In the genomic region with DNA sequence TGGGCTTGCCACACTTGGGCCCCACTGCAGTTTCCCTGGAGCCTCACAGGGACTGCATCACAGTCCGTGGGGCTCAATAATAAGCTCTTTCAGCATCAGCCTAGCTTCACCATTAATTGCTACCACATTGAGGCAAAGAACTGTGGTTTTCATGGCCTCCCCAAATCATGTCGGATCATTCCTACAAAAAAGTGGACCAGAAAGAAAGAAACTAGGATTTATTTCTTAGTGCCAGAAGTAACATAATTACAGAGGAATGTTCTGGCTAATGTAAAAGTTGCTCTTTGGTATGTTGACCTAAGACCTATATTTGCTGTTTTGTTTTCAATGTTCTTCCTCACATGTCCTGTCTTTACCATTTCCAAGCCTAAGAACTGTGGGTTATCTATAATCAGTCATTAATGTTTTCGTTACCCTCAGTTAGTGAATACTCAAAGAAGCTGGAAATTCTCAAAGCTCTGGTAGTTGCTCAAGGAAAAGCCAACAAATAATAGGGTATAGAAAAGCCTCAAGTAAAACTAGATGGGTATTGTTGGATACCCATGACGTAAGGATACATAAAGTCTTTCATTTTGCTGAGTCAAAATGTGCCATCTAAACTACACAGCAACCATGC, we compare ENCODE assay signal across 19 cellular contexts.
A peak's percentile ranks its signal among the peaks of the same experiment; 100 is the strongest.
DNase-seq lines count a peak whose midpoint lies in the region; TF ChIP-seq lines count a peak whose summit lies in the region.
"Had no signal": no experiment of that assay in that cellular context is flagged by ENCODE, and none has a peak within 500 bp of the region (broad histone marks: within the 10 kb centered on the region; RNA-seq: fewer than 3 reads in every experiment).

No MANE protein-coding gene starts in this region.

- no peaks in the 10 kb centered on the region for H3K36me3 Mint-ChIP-seq in HFFc6 (ENCODE audit: low read depth)
- H3K36me3 Mint-ChIP-seq in nephron progenitor cell (ENCODE audit: low read depth) = no peaks in the 10 kb centered on the region
- H3K36me3 Mint-ChIP-seq: CD14-positive monocyte had no signal

- H3K4me1 Mint-ChIP-seq in HFFc6 (ENCODE audit: low read depth) (peaks cover 48% of the 10 kb centered on the region), nephron progenitor cell (peaks cover 11% of the 10 kb centered on the region)
- H3K4me1 Mint-ChIP-seq: activated naive CD8-positive, alpha-beta T cell treated with anti-CD3 and anti-CD28 coated beads for 36 hours; activated T-helper 17 cell treated with anti-CD3 and anti-CD28 coated beads, Interleukin-2, amount 50 U/mL, for 72 hours; CD14-positive monocyte had no signal

- H3K36me3 ChIP-seq in esophagus muscularis mucosa (no peaks in the 10 kb centered on the region), right atrium auricular region (no peaks in the 10 kb centered on the region)
- H3K36me3 ChIP-seq in effector memory CD4-positive, alpha-beta T cell (ENCODE audit: control insufficient read depth, insufficient read depth, low read length) = no peaks in the 10 kb centered on the region
- H3K36me3 ChIP-seq: brain microvascular endothelial cell had no signal

- WGBS in esophagus muscularis mucosa = 88% methylated on average over 4 of the region's 4 CpGs

- no peaks in the 10 kb centered on the region for H3K9me3 ChIP-seq in esophagus muscularis mucosa
- H3K9me3 ChIP-seq in right atrium auricular region = no peaks in the 10 kb centered on the region
- no peaks in the 10 kb centered on the region for H3K9me3 ChIP-seq in effector memory CD4-positive, alpha-beta T cell (ENCODE audit: control insufficient read depth, low read length)
- H3K9me3 ChIP-seq: A549 had no signal

- TF ChIP-seq POLR2A in esophagus muscularis mucosa (IDR thresholded peaks at IDR 0.05; ENCODE audit: low read depth) = no peak

- TF ChIP-seq CTCF in AG09319 (IDR thresholded peaks at IDR 0.05; ENCODE audit: low read depth, low read length) (no peak), HFFc6 (IDR thresholded peaks at IDR 0.05) (no peak), esophagus muscularis mucosa (IDR thresholded peaks at IDR 0.05) (no peak), nephron progenitor cell (IDR thresholded peaks at IDR 0.05) (no peak), right atrium auricular region (IDR thresholded peaks at IDR 0.05) (no peak)

- no peak for TF ChIP-seq EP300 in esophagus muscularis mucosa (IDR thresholded peaks at IDR 0.05)

- H3K27ac Mint-ChIP-seq in HFFc6 (peak overlapping the region; percentile 66; the same call in 1 of the 2 replicates), nephron progenitor cell (peak overlapping the region; percentile 76)
- H3K27ac Mint-ChIP-seq: activated naive CD8-positive, alpha-beta T cell treated with anti-CD3 and anti-CD28 coated beads for 36 hours; activated T-helper 17 cell treated with anti-CD3 and anti-CD28 coated beads, Interleukin-2, amount 50 U/mL, for 72 hours; CD14-positive monocyte had no signal

- peak overlapping the region; percentile 37 to 85 (median 54) for H3K27ac ChIP-seq in esophagus muscularis mucosa (replicated peaks in 1 of 4)
- H3K27ac ChIP-seq in right atrium auricular region = no peak overlapping the region
- no peak overlapping the region for H3K27ac ChIP-seq in effector memory CD4-positive, alpha-beta T cell (ENCODE audit: insufficient read depth, low read length, poor library complexity, severe bottlenecking)
- H3K27ac ChIP-seq: A549, brain microvascular endothelial cell had no signal

- H3K4me1 ChIP-seq in esophagus muscularis mucosa = peaks cover 23 to 48% (median 38%) of the 10 kb centered on the region in 4 donors
- H3K4me1 ChIP-seq in right atrium auricular region = peaks cover 0 to 24% of the 10 kb centered on the region in 2 donors
- H3K4me1 ChIP-seq in effector memory CD4-positive, alpha-beta T cell (ENCODE audit: control insufficient read depth, insufficient read depth, low read length, poor library complexity, severe bottlenecking) = no peaks in the 10 kb centered on the region
- H3K4me1 ChIP-seq: A549 had no signal

- H3K27me3 Mint-ChIP-seq in HFFc6 (ENCODE audit: insufficient read depth) (no peaks in the 10 kb centered on the region), nephron progenitor cell (ENCODE audit: low read depth, poor library complexity) (peaks cover 18% of the 10 kb centered on the region)
- H3K27me3 Mint-ChIP-seq: activated naive CD8-positive, alpha-beta T cell treated with anti-CD3 and anti-CD28 coated beads for 36 hours; activated T-helper 17 cell treated with anti-CD3 and anti-CD28 coated beads, Interleukin-2, amount 50 U/mL, for 72 hours had no signal

- 0 out of 2 replicates have a peak overlapping the region, but pooled peaks have one; percentile 1 for H3K4me3 Mint-ChIP-seq in HFFc6
- H3K4me3 Mint-ChIP-seq in nephron progenitor cell = no peak overlapping the region
- H3K4me3 Mint-ChIP-seq: activated naive CD8-positive, alpha-beta T cell treated with anti-CD3 and anti-CD28 coated beads for 36 hours; activated T-helper 17 cell treated with anti-CD3 and anti-CD28 coated beads, Interleukin-2, amount 50 U/mL, for 72 hours; CD14-positive monocyte had no signal

- no peaks in the 10 kb centered on the region for H3K9me3 Mint-ChIP-seq in HFFc6
- H3K9me3 Mint-ChIP-seq in nephron progenitor cell = peaks cover under 1% of the 10 kb centered on the region

- intact Hi-C loops in esophagus muscularis mucosa (cut with DNase I) = no loop called here

- peak; percentile 57 for DNase-seq in AG09319 (ENCODE audit: extremely low read depth, low read depth)
- DNase-seq in HFFc6 = peak; percentile 38
- no peak for DNase-seq in esophagus muscularis mucosa (ENCODE audit: extremely low spot score)
- no peak for DNase-seq in nephron progenitor cell
- DNase-seq in NCI-H1048 (lab: John Stamatoyannopoulos, UW) = no peak
- no peak for DNase-seq in ureter (ENCODE audit: low spot score)
- no peak for DNase-seq in right atrium auricular region (ENCODE audit: low spot score)
- no peak for DNase-seq in effector memory CD4-positive, alpha-beta T cell
- DNase-seq: activated CD4-positive, alpha-beta T cell treated with anti-CD3 and anti-CD28 coated beads for 48 hours; activated naive CD8-positive, alpha-beta T cell treated with anti-CD3 and anti-CD28 coated beads for 36 hours; brain microvascular endothelial cell; head of caudate nucleus; NCI-H1930; NCI-H2227 treated with DMSO at 0.1 percent for 48 hours; Right ventricle myocardium superior; substantia nigra had no signal

- no peaks in the 10 kb centered on the region for H3K27me3 ChIP-seq in esophagus muscularis mucosa
- H3K27me3 ChIP-seq in right atrium auricular region = no peaks in the 10 kb centered on the region
- no peaks in the 10 kb centered on the region for H3K27me3 ChIP-seq in effector memory CD4-positive, alpha-beta T cell (replicated peaks; ENCODE audit: control insufficient read depth, insufficient read depth, low read length, poor library complexity, severe bottlenecking)
- H3K27me3 ChIP-seq: brain microvascular endothelial cell had no signal

- H3K4me3 ChIP-seq in esophagus muscularis mucosa = no peak overlapping the region
- no peak overlapping the region for H3K4me3 ChIP-seq in right atrium auricular region
- no peak overlapping the region for H3K4me3 ChIP-seq in effector memory CD4-positive, alpha-beta T cell (ENCODE audit: insufficient read depth, low read depth, low read length, poor library complexity, severe bottlenecking)
- H3K4me3 ChIP-seq: A549 had no signal

Comparison
In these comparisons a context has a peak if more than half of its experiments do, and no peak if none do; other contexts are left out.
1. DNase-seq: peak in AG09319 (single experiment) and HFFc6 (single experiment); none in esophagus muscularis mucosa (single experiment), nephron progenitor cell (single experiment), NCI-H1048 (single experiment), ureter (single experiment), right atrium auricular region (single experiment) and effector memory CD4-positive, alpha-beta T cell (0 of 3).
2. H3K27ac ChIP-seq: peak in esophagus muscularis mucosa (4 of 4); none in right atrium auricular region (0 of 2) and effector memory CD4-positive, alpha-beta T cell (single experiment).